ENCODE assay signal across 9 cellular contexts in genomic region chr4:122542411-122543236, GRCh38.
DNase-seq lines count a peak whose midpoint lies in the region; ATAC-seq and TF ChIP-seq lines count a peak whose summit lies in the region.
"Had no signal": no experiment of that assay in that cellular context is flagged by ENCODE, and none has a peak within 500 bp of the region (broad histone marks: within the 10 kb centered on the region; RNA-seq: fewer than 3 reads in every experiment).

No MANE protein-coding gene starts in this region.

- no peak for TF ChIP-seq CTCF in GM10266 (IDR thresholded peaks at IDR 0.05; ENCODE audit: control insufficient read depth, insufficient read depth, low read depth, missing control alignments)
- no peak for TF ChIP-seq CTCF in epithelial cell of proximal tubule (conservative IDR thresholded peaks at IDR 0.05; ENCODE audit: low read depth, low read length)

- H3K4me3 ChIP-seq in epithelial cell of proximal tubule (ENCODE audit: low read depth, low read length), result no peak overlapping the region
- H3K4me3 ChIP-seq: lung had no signal

- peak; percentile 47 for DNase-seq in GM10266 (ENCODE audit: extremely low spot score)
- peak; percentile 13 for DNase-seq in epithelial cell of proximal tubule (ENCODE audit: low read depth)
- DNase-seq in NCI-H1105 (lab: John Stamatoyannopoulos, UW), result no peak
- DNase-seq in HuH-7.5 (ENCODE audit: low spot score), result no peak
- DNase-seq in NCI-H2107 treated with DMSO at 0.1 percent for 48 hours (lab: John Stamatoyannopoulos, UW; ENCODE audit: unreplicated experiment), result no peak
- no peak for DNase-seq in NK-92 treated with Interleukin-12 subunit alpha and Interleukin-12 subunit beta, amount 100 ng/mL, for 24 hours (lab: John Stamatoyannopoulos, UW)

- ATAC-seq in GM21360 (IDR thresholded peaks at IDR 0.05; ENCODE audit: unreplicated experiment) (peak; percentile 89), HG03442 (IDR thresholded peaks at IDR 0.05; ENCODE audit: unreplicated experiment) (peak; percentile 90)

Comparison
In these comparisons a context has a peak if more than half of its experiments do, and no peak if none do; other contexts are left out.
1. DNase-seq: peak in GM10266 (single experiment) and epithelial cell of proximal tubule (single experiment); none in NCI-H1105 (single experiment), HuH-7.5 (single experiment), NCI-H2107 treated with DMSO at 0.1 percent for 48 hours (single experiment) and NK-92 treated with Interleukin-12 subunit alpha and Interleukin-12 subunit beta, amount 100 ng/mL, for 24 hours (single experiment).